8 cellular contexts compared by ENCODE assay signal in the genomic region with DNA sequence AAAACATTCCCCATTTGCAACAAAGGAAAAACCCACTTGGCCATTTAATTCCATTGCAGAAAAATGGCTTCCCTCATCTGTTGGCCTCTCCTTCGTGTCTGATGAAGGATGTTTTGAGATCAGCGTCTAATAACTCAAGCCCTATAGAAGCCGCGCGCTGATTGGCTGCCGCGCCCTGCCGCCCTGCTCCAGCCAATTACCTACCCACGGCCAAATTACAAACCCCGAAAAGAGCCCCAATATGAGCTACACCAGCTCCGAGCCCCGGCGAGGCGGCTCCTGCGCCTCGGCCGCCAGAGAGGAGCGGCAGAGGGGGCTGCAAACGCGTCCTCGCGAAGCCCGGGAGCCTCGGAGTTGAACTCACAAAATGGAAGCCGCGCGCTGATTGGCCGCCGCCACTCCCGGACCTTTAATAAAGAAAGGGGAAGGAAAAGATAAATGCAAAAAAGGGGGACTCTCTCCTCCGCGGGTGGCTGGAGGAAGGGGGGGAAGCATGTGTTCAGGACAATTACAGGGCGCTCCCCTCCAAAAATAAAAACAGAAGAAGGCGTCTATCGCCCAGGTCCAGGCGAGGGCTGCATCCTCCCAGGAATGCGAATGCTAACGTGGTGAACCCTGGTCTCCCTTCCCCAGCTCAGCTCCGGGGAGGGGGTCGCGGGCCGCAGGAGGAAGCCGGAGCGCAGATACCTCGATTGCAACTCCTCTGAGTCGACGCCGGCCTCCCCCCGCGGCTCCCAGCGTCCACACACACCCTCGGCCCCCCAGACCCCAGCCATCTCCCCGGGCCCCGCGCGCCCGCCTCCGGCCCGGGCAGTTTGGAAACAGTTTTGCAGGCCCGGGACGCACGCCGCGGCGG. TPM values are rescaled to one million over a fixed set of nuclear protein-coding genes. Genes with fewer than 3 reads are reported as not detected.
DNase-seq lines count a peak whose midpoint lies in the region; ATAC-seq and TF ChIP-seq lines count a peak whose summit lies in the region.

No MANE protein-coding gene starts in this region.

- peak overlapping the region; percentile 100 for H3K27ac ChIP-seq in urinary bladder (ENCODE audit: low read depth)

- intact Hi-C loops in left ventricle myocardium superior (cut with micrococcal nuclease): no loop called here

- H3K27me3 Mint-ChIP-seq in T-helper 2 cell treated with Interferon-gamma antibody and Interleukin-4, amounts not matched to agents 5 μg/mL and 100 μg/mL, for 36 hours (ENCODE audit: low read depth): no peaks in the 10 kb centered on the region
- H3K27me3 Mint-ChIP-seq in progenitor cell of endocrine pancreas: no peaks in the 10 kb centered on the region

- ATAC-seq in HG02870 (IDR thresholded peaks at IDR 0.05; ENCODE audit: unreplicated experiment): peak; percentile 35
- ATAC-seq in left ventricle myocardium superior: peak; percentile 43

- peak overlapping the region; percentile 86 for H3K4me3 Mint-ChIP-seq in T-helper 2 cell treated with Interferon-gamma antibody and Interleukin-4, amounts not matched to agents 5 μg/mL and 100 μg/mL, for 36 hours
- H3K4me3 Mint-ChIP-seq in progenitor cell of endocrine pancreas (ENCODE audit: low read depth): peak overlapping the region; percentile 90

- peak overlapping the region; percentile 98 for H3K27ac Mint-ChIP-seq in T-helper 2 cell treated with Interferon-gamma antibody and Interleukin-4, amounts not matched to agents 5 μg/mL and 100 μg/mL, for 36 hours
- peak overlapping the region; percentile 99 for H3K27ac Mint-ChIP-seq in progenitor cell of endocrine pancreas

- peaks cover under 1% of the 10 kb centered on the region for H3K36me3 ChIP-seq in urinary bladder (ENCODE audit: insufficient read depth)

- H3K4me1 ChIP-seq in urinary bladder (ENCODE audit: insufficient read depth): peaks cover 2% of the 10 kb centered on the region

- H3K4me3 ChIP-seq in GM12875 (ENCODE audit: low read depth, low read length): peak overlapping the region; percentile 91
- H3K4me3 ChIP-seq in urinary bladder (ENCODE audit: low read depth, low read length): peak overlapping the region; percentile 97

- no peak for TF ChIP-seq CTCF in GM12875 (IDR thresholded peaks at IDR 0.05; ENCODE audit: borderline replicate concordance, insufficient read depth, low read depth, low read length)
- no peak for TF ChIP-seq CTCF in progenitor cell of endocrine pancreas (IDR thresholded peaks at IDR 0.05; ENCODE audit: unreplicated experiment)

- H3K36me3 Mint-ChIP-seq in T-helper 2 cell treated with Interferon-gamma antibody and Interleukin-4, amounts not matched to agents 5 μg/mL and 100 μg/mL, for 36 hours (ENCODE audit: low read depth): peaks cover 37% of the 10 kb centered on the region
- H3K36me3 Mint-ChIP-seq in progenitor cell of endocrine pancreas (ENCODE audit: insufficient read depth): peaks cover 11% of the 10 kb centered on the region

- peaks cover 27% of the 10 kb centered on the region for H3K4me1 Mint-ChIP-seq in T-helper 2 cell treated with Interferon-gamma antibody and Interleukin-4, amounts not matched to agents 5 μg/mL and 100 μg/mL, for 36 hours (ENCODE audit: low read depth)
- H3K4me1 Mint-ChIP-seq in progenitor cell of endocrine pancreas (ENCODE audit: low read depth): peaks cover 29% of the 10 kb centered on the region

- DNase-seq in NCI-H1930 (lab: John Stamatoyannopoulos, UW) (peak; percentile 84), anterior cingulate cortex (lab: John Stamatoyannopoulos, UW) (peak; percentile 57 to 99 (median 92)), left ventricle myocardium superior (peak; percentile 94), progenitor cell of endocrine pancreas (ENCODE audit: low spot score, unreplicated experiment) (peak; percentile 78)
- DNase-seq in T-helper 2 cell treated with Interferon-gamma antibody and Interleukin-4, amounts not matched to agents 5 μg/mL and 100 μg/mL, for 36 hours (ENCODE audit: low spot score): peak; percentile 88

- under 1% methylated on average over 65 of the region's 65 CpGs for WGBS in urinary bladder

- H3K9me3 Mint-ChIP-seq in T-helper 2 cell treated with Interferon-gamma antibody and Interleukin-4, amounts not matched to agents 5 μg/mL and 100 μg/mL, for 36 hours: no peaks in the 10 kb centered on the region
- no peaks in the 10 kb centered on the region for H3K9me3 Mint-ChIP-seq in progenitor cell of endocrine pancreas (ENCODE audit: low read depth)

RNA-seq across cellular contexts. Expression of a gene that starts 0.7 kb away (rescaled TPM):
- 9.0 TPM for total RNA-seq in left ventricle myocardium superior
- total RNA-seq in progenitor cell of endocrine pancreas: 27.2 and 28.6 TPM in 2 replicates
- 4.3 TPM for total RNA-seq in urinary bladder
- 25.3 TPM for polyA plus RNA-seq in urinary bladder

RNA-seq across cellular contexts. Expression of a gene that starts 9.6 kb away (rescaled TPM):
- total RNA-seq in left ventricle myocardium superior (48.3 TPM), progenitor cell of endocrine pancreas (36.0 and 37.5 TPM in 2 replicates), urinary bladder (11.7 TPM)
- polyA plus RNA-seq in urinary bladder: 7.9 TPM

RNA-seq across cellular contexts. Expression of a gene that starts 55.6 kb away (rescaled TPM):
- total RNA-seq in left ventricle myocardium superior (2.2 TPM), progenitor cell of endocrine pancreas (not detected in 2 replicates), urinary bladder (not detected)
- polyA plus RNA-seq in urinary bladder: 4.0 TPM

Comparison
In these comparisons a context has a peak if more than half of its experiments do, and no peak if none do; other contexts are left out.
1. Peak in every context shown above with its lines: DNase-seq, ATAC-seq, H3K4me3 ChIP-seq and H3K27ac ChIP-seq.